ENCODE assay signal across 8 cellular contexts in the genomic region with DNA sequence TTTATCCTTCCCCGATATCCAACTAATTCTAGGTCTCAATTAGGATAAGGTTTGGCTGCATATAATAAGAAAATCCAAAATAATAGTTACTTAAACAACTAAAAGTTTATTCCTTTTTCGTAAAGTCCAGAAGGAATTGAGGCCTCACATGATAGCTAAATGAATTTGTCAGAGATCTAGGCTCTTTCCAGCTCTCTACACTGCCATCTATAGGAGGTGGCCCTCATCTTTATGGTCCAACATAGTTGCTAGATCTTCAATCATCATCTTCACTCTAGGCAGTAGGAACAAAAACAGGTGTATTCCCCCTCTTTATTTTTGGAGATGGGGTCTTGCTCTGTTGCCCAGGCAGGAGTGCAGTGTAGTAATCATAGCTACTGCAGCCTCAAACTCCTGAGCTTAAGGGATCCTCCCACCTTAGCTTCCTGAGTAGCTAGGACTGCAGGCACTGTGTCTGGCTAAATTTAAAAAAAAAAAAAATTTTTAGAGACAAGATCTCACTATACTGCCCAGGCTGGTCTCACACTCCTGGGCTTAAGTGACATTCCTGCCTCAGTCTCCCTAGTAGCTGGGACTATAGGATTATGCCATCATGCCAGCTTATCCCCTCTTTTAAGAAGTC. TPM values are rescaled to one million over a fixed set of nuclear protein-coding genes. Genes with fewer than 3 reads are reported as not detected.
A peak's percentile ranks its signal among the peaks of the same experiment; 100 is the strongest.
DNase-seq lines count a peak whose midpoint lies in the region; ATAC-seq, FAIRE-seq and TF ChIP-seq lines count a peak whose summit lies in the region.

No MANE protein-coding gene starts in this region.

- no peaks in the 10 kb centered on the region for H3K79me2 ChIP-seq in mesendoderm (ENCODE audit: control insufficient read depth, insufficient read depth, low read length)

- H3K4me3 ChIP-seq in BJ (ENCODE audit: low read depth, low read length) (no peak overlapping the region), GM12875 (ENCODE audit: low read depth, low read length) (no peak overlapping the region), breast epithelium (no peak overlapping the region), mesendoderm (ENCODE audit: low read length) (no peak overlapping the region), aorta (ENCODE audit: low read length in 2 of 2) (no peak overlapping the region)

- no peak overlapping the region for H2BK15ac ChIP-seq in mesendoderm (replicated peaks; ENCODE audit: low read depth)

- H4K8ac ChIP-seq in mesendoderm (ENCODE audit: low read depth, low read length): no peak overlapping the region

- no peak for DNase-seq in BJ (ENCODE audit: low read depth)
- DNase-seq in NCI-H146 (lab: John Stamatoyannopoulos, UW): peak; percentile 3
- no peak for DNase-seq in breast epithelium (ENCODE audit: low spot score in 2 of 2)
- DNase-seq in mesendoderm: peak; percentile 45
- DNase-seq in GM12892 (ENCODE audit: insufficient read length): no peak
- no peak for DNase-seq in UCSD-AML1 (lab: John Stamatoyannopoulos, UW; ENCODE audit: unreplicated experiment)
- no peak for DNase-seq in aorta

- POLR2A ChIA-PET in BJ (lab: Charles Lee): interaction anchor here (0.6 kb wide), 1 partner anchor 287 kb away, joined by 3 read pairs; no protein-coding TSS in a partner anchor

- no peak overlapping the region for H2BK5ac ChIP-seq in mesendoderm (ENCODE audit: low read length)

- CTCF ChIA-PET in BJ (lab: Yijun Ruan, JAX): interaction anchor here (0.5 to 2.0 kb wide), 16 partner anchors 8 to 155 kb away, joined by 3 to 8 read pairs (median 4); partner anchors contain the start of gene ATL1

- no peak overlapping the region for H3K27ac ChIP-seq in breast epithelium
- H3K27ac ChIP-seq in mesendoderm (ENCODE audit: low read depth, low read length): no peak overlapping the region
- H3K27ac ChIP-seq in aorta (ENCODE audit: low read depth in 1 of 2, low read length in 2 of 2): no peak overlapping the region

- no peaks in the 10 kb centered on the region for H3K79me1 ChIP-seq in mesendoderm (ENCODE audit: low read length)

- TF ChIP-seq CTCF in BJ (IDR thresholded peaks at IDR 0.05; ENCODE audit: insufficient read depth, low read depth, low read length) (peak; percentile 25; the same call in 1 of the 2 replicates), GM12875 (IDR thresholded peaks at IDR 0.05; ENCODE audit: borderline replicate concordance, insufficient read depth, low read depth, low read length) (peak; percentile 64), breast epithelium (IDR thresholded peaks at IDR 0.05) (peak in 2 of 3 donors; percentile 12 to 27)

- H3K9ac ChIP-seq in mesendoderm (ENCODE audit: low read length): no peak overlapping the region

- no peaks in the 10 kb centered on the region for H3K27me3 ChIP-seq in BJ (ENCODE audit: control insufficient read depth, insufficient read depth, low read length)
- no peaks in the 10 kb centered on the region for H3K27me3 ChIP-seq in breast epithelium
- H3K27me3 ChIP-seq in mesendoderm (ENCODE audit: insufficient read depth, low read length, poor library complexity): no peaks in the 10 kb centered on the region
- H3K27me3 ChIP-seq in aorta (ENCODE audit: control insufficient read depth in 1 of 2, insufficient read depth in 2 of 2, low read length in 1 of 2): no peaks in the 10 kb centered on the region

- H2BK120ac ChIP-seq in mesendoderm (ENCODE audit: low read depth, low read length): no peak overlapping the region

- no CpG with 5 or more reads among the region's 2 CpGs for WGBS in mesendoderm (ENCODE audit: extremely low coverage, insufficient coverage, low lambda C conversion rate)
- WGBS in aorta, 2 donors: 71 to 80% methylated on average over 2 of the region's 2 CpGs

- H3K36me3 ChIP-seq in BJ (ENCODE audit: control insufficient read depth, insufficient read depth, low read length) (no peaks in the 10 kb centered on the region), breast epithelium (no peaks in the 10 kb centered on the region), mesendoderm (ENCODE audit: control insufficient read depth, insufficient read depth, low read length) (no peaks in the 10 kb centered on the region), aorta (ENCODE audit: control insufficient read depth in 1 of 2, insufficient read depth in 2 of 2, low read length in 1 of 2) (peaks cover 0 to 1% of the 10 kb centered on the region in 2 donors)

- H4K5ac ChIP-seq in mesendoderm (ENCODE audit: low read length): no peak overlapping the region

- TF ChIP-seq POLR2A in breast epithelium (IDR thresholded peaks at IDR 0.05) (no peak), GM12892 (IDR thresholded peaks at IDR 0.05; ENCODE audit: low read depth, low read length) (no peak)

- ATAC-seq in aorta (ENCODE audit: low FRiP score): no peak

- H3K4me1 ChIP-seq in breast epithelium: no peaks in the 10 kb centered on the region
- no peaks in the 10 kb centered on the region for H3K4me1 ChIP-seq in mesendoderm (ENCODE audit: control insufficient read depth, low read depth, low read length)
- H3K4me1 ChIP-seq in aorta (ENCODE audit: control insufficient read depth in 1 of 2, insufficient read depth in 2 of 2, low read length in 2 of 2): no peaks in the 10 kb centered on the region

- H3K4me2 ChIP-seq in mesendoderm (ENCODE audit: low read length): no peak overlapping the region

- no peaks in the 10 kb centered on the region for H3K9me3 ChIP-seq in breast epithelium
- H3K9me3 ChIP-seq in aorta (ENCODE audit: control insufficient read depth, low read length): no peaks in the 10 kb centered on the region

- no peak overlapping the region for H3K18ac ChIP-seq in mesendoderm (ENCODE audit: low read length)

- H2AK5ac ChIP-seq in mesendoderm (ENCODE audit: low read length): no peak overlapping the region

- FAIRE-seq in GM12892 (lab: Jason Lieb, UNC): no peak

- no peak overlapping the region for H3K56ac ChIP-seq in mesendoderm (ENCODE audit: low read length)

- H3K4ac ChIP-seq in mesendoderm (ENCODE audit: low read depth, low read length): no peak overlapping the region

- no peak overlapping the region for H3K23ac ChIP-seq in mesendoderm (ENCODE audit: low read length)

- intact Hi-C loops in breast epithelium (cut with DNase I; ENCODE audit: low total_unique reads) (no loop called here), aorta (cut with DNase I) (no loop called here)

RNA-seq across cellular contexts. Expression of gene SAV1, which starts 46.5 kb away (rescaled TPM):
- polyA plus RNA-seq in BJ (2011; rRNA removed): 10.4 and 19.5 TPM in 2 replicates
- polyA minus RNA-seq in BJ (2011; rRNA and poly(A)+ RNA removed): 10.4 and 11.2 TPM in 2 replicates
- 10 to 100 TPM; 56.0 to 77.0 (median 76.0) TPM for total RNA-seq in breast epithelium
- polyA plus RNA-seq in mesendoderm (2013, experiment 1 of 2): 56.9 TPM
- polyA plus RNA-seq in mesendoderm (2013, experiment 2 of 2): 57.0 TPM
- polyA plus RNA-seq in GM12892 (2012; ENCODE audit: missing spikeins): 28.3 TPM
- total RNA-seq in aorta: 10 to 100 TPM; 56.8 to 65.4 TPM
- polyA plus RNA-seq in aorta: 10 to 100 TPM; 27.4 to 27.8 TPM

Comparison
In these comparisons a context has a peak if more than half of its experiments do, and no peak if none do; other contexts are left out.
1. DNase-seq: peak in NCI-H146 (single experiment) and mesendoderm (single experiment); none in BJ (single experiment), breast epithelium (0 of 2), GM12892 (single experiment), UCSD-AML1 (single experiment) and aorta (0 of 2).
2. Peak in every context shown above with its lines, with median percentiles within 50 percentile points of each other: CTCF ChIP-seq.